In genomic region chr3:99958177-99958912, GRCh38 we compare ENCODE assay signal across 34 cellular contexts.
A peak's percentile ranks its signal among the peaks of the same experiment; 100 is the strongest.
DNase-seq lines count a peak whose midpoint lies in the region; ATAC-seq, FAIRE-seq and TF ChIP-seq lines count a peak whose summit lies in the region.
"Had no signal": no experiment of that assay in that cellular context is flagged by ENCODE, and none has a peak within 500 bp of the region (broad histone marks: within the 10 kb centered on the region; RNA-seq: fewer than 3 reads in every experiment).

No MANE protein-coding gene starts in this region.

- CTCF ChIA-PET in endothelial cell of umbilical vein (lab: Charles Lee) = interaction anchor here (1.3 to 1.5 kb wide), 2 partner anchors 13 to 18 kb away, joined by 3 to 4 read pairs; no protein-coding TSS in a partner anchor

- no peak for ATAC-seq in HG02870 (IDR thresholded peaks at IDR 0.05; ENCODE audit: unreplicated experiment)
- ATAC-seq: activated naive CD8-positive, alpha-beta T cell treated with anti-CD3 and anti-CD28 coated beads, Interleukin-2, amount 50 U/mL, for 24 hours; activated T-cell treated with anti-CD3 and anti-CD28 coated beads, Interleukin-2, amount 50 U/mL, for 72 hours; right lobe of liver had no signal

- dilution Hi-C loops in endothelial cell of umbilical vein (cut with MboI; ENCODE audit: extremely low pct_ligation_motif_present, low sequenced_read_pairs) = no loop called here

- no peak overlapping the region for H3K4me3 Mint-ChIP-seq in nephron
- H3K4me3 Mint-ChIP-seq: activated B cell treated with CpG ODN at 0.5 μM for 24 hours; activated naive CD8-positive, alpha-beta T cell treated with anti-CD3 and anti-CD28 coated beads, Interleukin-2, amount 50 U/mL, for 24 hours; activated T-cell treated with anti-CD3 and anti-CD28 coated beads, Interleukin-2, amount 50 U/mL, for 72 hours had no signal

- peak; percentile 33 for FAIRE-seq in endothelial cell of umbilical vein (lab: Jason Lieb, UNC)
- FAIRE-seq: frontal cortex, GM12891, RCC 7860 had no signal

- H3K9ac ChIP-seq in endothelial cell of umbilical vein (replicated peaks; ENCODE audit: extremely low read depth, insufficient read depth, low read length) = no peak overlapping the region

- no peak overlapping the region for H3K4me3 ChIP-seq in endothelial cell of umbilical vein (replicated peaks in 1 of 3; ENCODE audit: insufficient read depth in 1 of 3, low read depth in 1 of 3, low read length in 3 of 3)
- no peak overlapping the region for H3K4me3 ChIP-seq in uterus
- H3K4me3 ChIP-seq: dorsolateral prefrontal cortex, right lobe of liver, stomach, thyroid gland had no signal

- BruUV-seq in endothelial cell of umbilical vein (replicated peaks; lab: Mats Ljungman, UMichigan) = no TSS peak

- peaks cover 32% of the 10 kb centered on the region for H3K4me1 Mint-ChIP-seq in nephron
- H3K4me1 Mint-ChIP-seq: activated naive CD8-positive, alpha-beta T cell treated with anti-CD3 and anti-CD28 coated beads, Interleukin-2, amount 50 U/mL, for 24 hours had no signal

- no peaks in the 10 kb centered on the region for H3K36me3 ChIP-seq in endothelial cell of umbilical vein (ENCODE audit: control insufficient read depth in 2 of 2, extremely low read depth in 1 of 2, insufficient read depth in 2 of 2, low read length in 2 of 2)
- no peaks in the 10 kb centered on the region for H3K36me3 ChIP-seq in uterus
- H3K36me3 ChIP-seq: brain microvascular endothelial cell, right lobe of liver, stomach, thyroid gland had no signal

- H3K9me3 ChIP-seq in endothelial cell of umbilical vein (replicated peaks; ENCODE audit: control insufficient read depth, insufficient read depth, low read length) = no peaks in the 10 kb centered on the region
- H3K9me3 ChIP-seq in uterus = no peaks in the 10 kb centered on the region
- H3K9me3 ChIP-seq: right lobe of liver, stomach, thyroid gland had no signal

- H3K4me1 ChIP-seq in endothelial cell of umbilical vein (ENCODE audit: control insufficient read depth, extremely low read depth, insufficient read depth, low read length) (peaks cover 4% of the 10 kb centered on the region), uterus (no peaks in the 10 kb centered on the region)
- H3K4me1 ChIP-seq: thyroid gland had no signal

- TF ChIP-seq POLR2A in endothelial cell of umbilical vein (IDR thresholded peaks at IDR 0.05; ENCODE audit: low read depth, low read length) (no peak), uterus (IDR thresholded peaks at IDR 0.05) (no peak)

- no peak overlapping the region for H3K4me2 ChIP-seq in endothelial cell of umbilical vein (ENCODE audit: insufficient read depth, low read length)

- H2AFZ ChIP-seq in endothelial cell of umbilical vein (ENCODE audit: low read depth, low read length) = no peak overlapping the region

- peaks cover 4% of the 10 kb centered on the region for H3K27me3 Mint-ChIP-seq in nephron (ENCODE audit: low read depth)
- H3K27me3 Mint-ChIP-seq: activated B cell treated with CpG ODN at 0.5 μM for 24 hours; activated naive CD8-positive, alpha-beta T cell treated with anti-CD3 and anti-CD28 coated beads, Interleukin-2, amount 50 U/mL, for 24 hours had no signal

- no peaks in the 10 kb centered on the region for H3K9me3 Mint-ChIP-seq in nephron
- H3K9me3 Mint-ChIP-seq: activated B cell treated with CpG ODN at 0.5 μM for 24 hours; activated naive CD8-positive, alpha-beta T cell treated with anti-CD3 and anti-CD28 coated beads, Interleukin-2, amount 50 U/mL, for 24 hours; activated T-cell treated with anti-CD3 and anti-CD28 coated beads, Interleukin-2, amount 50 U/mL, for 72 hours had no signal

- H3K27ac ChIP-seq in endothelial cell of umbilical vein (ENCODE audit: insufficient read depth, low read depth, low read length) (no peak overlapping the region), uterus (peak overlapping the region; percentile 83 to 86)
- H3K27ac ChIP-seq: 22Rv1, brain microvascular endothelial cell, dorsolateral prefrontal cortex, right lobe of liver, thyroid gland had no signal

- DNase-seq in NCI-H187 treated with DMSO at 0.1 percent for 48 hours (lab: John Stamatoyannopoulos, UW) (peak; percentile 2), NCI-H187 (lab: John Stamatoyannopoulos, UW) (no peak), endothelial cell of umbilical vein (ENCODE audit: low read depth, low spot score) (no peak), uterus (no peak), NCI-H2171 treated with DMSO at 0.1 percent for 48 hours (lab: John Stamatoyannopoulos, UW) (no peak)
- no peak for DNase-seq in activated effector memory CD4-positive, alpha-beta T cell treated with Interleukin-2 at 50 U/mL for 16 hours
- DNase-seq: activated B cell treated with CpG ODN at 0.5 μM for 24 hours; activated CD4-positive, alpha-beta T cell treated with anti-CD3 and anti-CD28 coated beads, Interleukin-2, amount 50 U/mL, for 4 hours; activated naive CD4-positive, alpha-beta T cell; activated naive CD8-positive, alpha-beta T cell treated with anti-CD3 and anti-CD28 coated beads, Interleukin-2, amount 50 U/mL, for 24 hours; activated T-cell treated with anti-CD3 and anti-CD28 coated beads, Interleukin-2, amount 50 U/mL, for 72 hours; brain microvascular endothelial cell; C1 segment of cervical spinal cord; COR-L47; dorsolateral prefrontal cortex; HCEC 1CT; hippocampal formation; mammary epithelial cell; NCI-H1436 treated with DMSO at 0.1 percent for 48 hours; NCI-H2107; NCI-H446 treated with DMSO at 0.1 percent for 48 hours; posterior cingulate gyrus; right lobe of liver; stimulated activated CD4-positive, alpha-beta T cell treated with anti-CD3 and anti-CD28 coated beads, Interleukin-12 subunit alpha, Interleukin-12 subunit beta, amount 100 ng/mL, for 4 hours; stimulated activated CD4-positive, alpha-beta T cell treated with anti-CD3 and anti-CD28 coated beads, Interleukin-2, amount 100 ng/mL, for 48 hours; stomach; T1000; thyroid gland had no signal

- H3K27me3 ChIP-seq in endothelial cell of umbilical vein (ENCODE audit: control insufficient read depth in 2 of 2, insufficient read depth in 2 of 2, low read length in 2 of 2) = no peaks in the 10 kb centered on the region
- H3K27me3 ChIP-seq in uterus = no peaks in the 10 kb centered on the region
- H3K27me3 ChIP-seq: brain microvascular endothelial cell, dorsolateral prefrontal cortex, right lobe of liver, stomach, thyroid gland had no signal

- H3K79me2 ChIP-seq in endothelial cell of umbilical vein (ENCODE audit: control insufficient read depth, insufficient read depth, low read length) = no peaks in the 10 kb centered on the region

- intact Hi-C loops in endothelial cell of umbilical vein (cut with micrococcal nuclease) = no loop called here
- intact Hi-C loops in uterus (cut with DNase I; ENCODE audit: low total_unique reads) = no loop called here

- TF ChIP-seq CTCF in endothelial cell of umbilical vein (IDR thresholded peaks at IDR 0.05; ENCODE audit: extremely low read depth in 1 of 2, insufficient read depth in 1 of 2, low read depth in 1 of 2, low read length in 2 of 2) (no peak), nephron (IDR thresholded peaks at IDR 0.05; ENCODE audit: unreplicated experiment in 3 of 3) (no peak), uterus (IDR thresholded peaks at IDR 0.05) (no peak)

- H4K20me1 ChIP-seq in endothelial cell of umbilical vein (replicated peaks; ENCODE audit: control insufficient read depth, extremely low read depth, insufficient read depth, low read length) = no peaks in the 10 kb centered on the region

- H3K9me1 ChIP-seq in endothelial cell of umbilical vein (replicated peaks; ENCODE audit: control insufficient read depth, extremely low read depth, insufficient read depth, low read length) = no peaks in the 10 kb centered on the region

- POLR2A ChIA-PET in endothelial cell of umbilical vein (lab: Charles Lee) = no interaction called here

- H3K27ac Mint-ChIP-seq in nephron = peak overlapping the region; percentile 38 to 68 (median 47)
- H3K27ac Mint-ChIP-seq: activated B cell treated with CpG ODN at 0.5 μM for 24 hours; activated naive CD8-positive, alpha-beta T cell treated with anti-CD3 and anti-CD28 coated beads, Interleukin-2, amount 50 U/mL, for 24 hours; activated T-cell treated with anti-CD3 and anti-CD28 coated beads, Interleukin-2, amount 50 U/mL, for 72 hours had no signal

- H3K36me3 Mint-ChIP-seq in nephron (ENCODE audit: low read depth) = no peaks in the 10 kb centered on the region

TF ChIP-seq in endothelial cell of umbilical vein, 7 proteins besides CTCF, POLR2A, EP300 and RAD21:
- TF ChIP-seq FOS (IDR thresholded peaks at IDR 0.05; ENCODE audit: borderline replicate concordance, insufficient read depth, low read length) (no peak), EZH2 (IDR thresholded peaks at IDR 0.05; ENCODE audit: borderline replicate concordance, low read depth, low read length, severe bottlenecking) (no peak), JUN (IDR thresholded peaks at IDR 0.05; ENCODE audit: borderline replicate concordance, insufficient read depth, insufficient read length, low read depth) (no peak), GATA2 (IDR thresholded peaks at IDR 0.05; ENCODE audit: insufficient read depth, insufficient read length, low read depth, low read length) (no peak), POLR2AphosphoS5 (IDR thresholded peaks at IDR 0.05; ENCODE audit: insufficient read depth, low read depth, low read length) (no peak), MYC (IDR thresholded peaks at IDR 0.05; ENCODE audit: low read depth, low read length) (no peak), MAX (IDR thresholded peaks at IDR 0.05; ENCODE audit: insufficient read depth, insufficient read length) (no peak)
